16 cellular contexts compared by ENCODE assay signal in the genomic region with DNA sequence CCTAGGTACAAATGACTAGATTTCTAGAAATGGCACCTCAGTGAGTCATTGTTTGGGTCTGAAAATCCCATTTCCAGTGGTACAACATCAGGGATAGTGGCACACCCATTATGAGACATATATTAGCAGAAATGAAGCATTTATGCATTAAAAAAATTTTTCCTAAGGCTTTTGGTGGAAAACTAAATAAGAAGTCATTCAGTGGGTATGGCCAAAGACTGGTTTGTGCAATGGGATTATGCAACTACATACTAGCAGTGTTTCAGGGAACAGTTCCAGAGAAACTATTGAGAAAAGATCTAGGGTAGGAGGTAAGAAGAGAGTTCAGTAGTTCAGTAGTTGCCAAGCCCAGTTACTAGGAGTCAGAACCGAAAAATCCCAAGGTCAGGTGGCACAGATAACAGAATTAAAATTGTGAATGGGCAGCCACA.
DNase-seq lines count a peak whose midpoint lies in the region; ATAC-seq and TF ChIP-seq lines count a peak whose summit lies in the region.
"Had no signal": no experiment of that assay in that cellular context is flagged by ENCODE, and none has a peak within 500 bp of the region (broad histone marks: within the 10 kb centered on the region; RNA-seq: fewer than 3 reads in every experiment).

No MANE protein-coding gene starts in this region.

- TF ChIP-seq EP300 in transverse colon (IDR thresholded peaks at IDR 0.05; ENCODE audit: low read depth): no peak

- no peaks in the 10 kb centered on the region for H3K27me3 ChIP-seq in right atrium auricular region
- H3K27me3 ChIP-seq in PC-3 (ENCODE audit: low read length): no peaks in the 10 kb centered on the region
- no peaks in the 10 kb centered on the region for H3K27me3 ChIP-seq in fibroblast of lung (ENCODE audit: control insufficient read depth, insufficient read depth, low read length)
- no peaks in the 10 kb centered on the region for H3K27me3 ChIP-seq in subcutaneous abdominal adipose tissue (ENCODE audit: control insufficient read depth in 5 of 5, insufficient read depth in 4 of 5, low read length in 5 of 5)
- no peaks in the 10 kb centered on the region for H3K27me3 ChIP-seq in transverse colon

- H2AFZ ChIP-seq in PC-3 (ENCODE audit: low read length): no peak overlapping the region
- H2AFZ ChIP-seq in fibroblast of lung (ENCODE audit: low read length): no peak overlapping the region

- H3K79me2 ChIP-seq in PC-3 (ENCODE audit: low read length) (no peaks in the 10 kb centered on the region), fibroblast of lung (ENCODE audit: control insufficient read depth, insufficient read depth, low read length) (no peaks in the 10 kb centered on the region)

- H3K27ac ChIP-seq in right atrium auricular region: no peak overlapping the region
- no peak overlapping the region for H3K27ac ChIP-seq in PC-3 (ENCODE audit: low read length)
- no peak overlapping the region for H3K27ac ChIP-seq in fibroblast of lung (ENCODE audit: insufficient read depth, low read length)
- peak overlapping the region; percentile 4 for H3K27ac ChIP-seq in subcutaneous abdominal adipose tissue (ENCODE audit: low read depth, low read length)
- H3K27ac ChIP-seq in transverse colon: no peak overlapping the region
- H3K27ac ChIP-seq: A549 had no signal

- H3K4me3 ChIP-seq in right atrium auricular region (no peak overlapping the region), PC-3 (ENCODE audit: low read length) (no peak overlapping the region), fibroblast of lung (replicated peaks in 1 of 4; ENCODE audit: control extremely low read depth in 1 of 4, insufficient read depth in 1 of 4, low read depth in 3 of 4, low read length in 4 of 4) (no peak overlapping the region), subcutaneous abdominal adipose tissue (ENCODE audit: low read depth in 1 of 5, low read length in 5 of 5) (no peak overlapping the region), transverse colon (no peak overlapping the region)
- H3K4me3 ChIP-seq: A549, smooth muscle cell had no signal

- 67 to 72% methylated on average over 1 of the region's 1 CpG for WGBS in transverse colon (ENCODE audit: low coverage in 1 of 2), 2 donors

- CTCF ChIA-PET in PC-3 (lab: Charles Lee): no interaction called here

- no peak for DNase-seq in Right ventricle myocardium inferior (ENCODE audit: missing footprints)
- no peak for DNase-seq in right atrium auricular region (ENCODE audit: low spot score)
- peak; percentile 70 for DNase-seq in PC-3
- peak; percentile 66 to 88 for DNase-seq in fibroblast of lung (ENCODE audit: low read depth in 2 of 2)
- no peak for DNase-seq in transverse colon
- no peak for DNase-seq in NCI-H1436 (lab: John Stamatoyannopoulos, UW)
- DNase-seq in NCI-H2081 treated with DMSO at 0.1 percent for 48 hours (lab: John Stamatoyannopoulos, UW): no peak
- DNase-seq: activated CD8-positive, alpha-beta memory T cell treated with anti-CD3 and anti-CD28 coated beads, Interleukin-2, amount 50 U/mL, for 48 hours; activated naive CD4-positive, alpha-beta T cell treated with anti-CD3 and anti-CD28 coated beads, Interleukin-2, amount 10 ng/mL, durations not matched to agents 7 days and 5 days; H7; NK-92 treated with Interleukin-12 subunit alpha and Interleukin-12 subunit beta, amount 100 ng/mL, for 24 hours; nucleus accumbens; substantia nigra had no signal

- H3K4me1 ChIP-seq in right atrium auricular region (no peaks in the 10 kb centered on the region), PC-3 (ENCODE audit: insufficient read depth, low read length) (peaks cover 10% of the 10 kb centered on the region; the same call in 1 of the 2 replicates), fibroblast of lung (ENCODE audit: control insufficient read depth, extremely low read depth, insufficient read depth, low read length) (no peaks in the 10 kb centered on the region), subcutaneous abdominal adipose tissue (ENCODE audit: control insufficient read depth in 5 of 5, insufficient read depth in 5 of 5, low read length in 5 of 5) (peaks cover 0 to 10% (median 0%) of the 10 kb centered on the region in 5 donors), transverse colon (no peaks in the 10 kb centered on the region)
- H3K4me1 ChIP-seq: A549 had no signal

- POLR2A ChIA-PET in PC-3 (lab: Charles Lee; ENCODE audit: unreplicated experiment): no interaction called here

- H3K36me3 ChIP-seq in right atrium auricular region: no peaks in the 10 kb centered on the region
- H3K36me3 ChIP-seq in PC-3 (ENCODE audit: low read depth, low read length): no peaks in the 10 kb centered on the region
- no peaks in the 10 kb centered on the region for H3K36me3 ChIP-seq in fibroblast of lung (ENCODE audit: control insufficient read depth, insufficient read depth, low read length)
- no peaks in the 10 kb centered on the region for H3K36me3 ChIP-seq in subcutaneous abdominal adipose tissue (ENCODE audit: control insufficient read depth in 5 of 5, insufficient read depth in 5 of 5, low read length in 5 of 5)
- no peaks in the 10 kb centered on the region for H3K36me3 ChIP-seq in transverse colon

- ATAC-seq in Right ventricle myocardium inferior (peak; percentile 86), PC-3 (peak; percentile 64)
- ATAC-seq: A549 had no signal

- no TSS peak for BruUV-seq in PC-3 (replicated peaks; lab: Mats Ljungman, UMichigan)

- H3K4me2 ChIP-seq in PC-3 (ENCODE audit: low read length): no peak overlapping the region
- no peak overlapping the region for H3K4me2 ChIP-seq in fibroblast of lung (ENCODE audit: extremely low read depth, insufficient read depth, low read length)
- H3K4me2 ChIP-seq: A549, smooth muscle cell had no signal

- H3K9me3 ChIP-seq in right atrium auricular region (no peaks in the 10 kb centered on the region), PC-3 (ENCODE audit: low read length) (no peaks in the 10 kb centered on the region), fibroblast of lung (ENCODE audit: control insufficient read depth, insufficient read depth, low read depth, low read length) (no peaks in the 10 kb centered on the region), subcutaneous abdominal adipose tissue (ENCODE audit: control insufficient read depth in 5 of 5, low read length in 5 of 5) (no peaks in the 10 kb centered on the region), transverse colon (no peaks in the 10 kb centered on the region)
- H3K9me3 ChIP-seq: A549 had no signal

- H3F3A ChIP-seq in PC-3 (ENCODE audit: low read length, unreplicated experiment): no peaks in the 10 kb centered on the region

- no peak for TF ChIP-seq POLR2A in transverse colon (IDR thresholded peaks at IDR 0.05)

- in situ Hi-C loops in transverse colon (cut with MboI; ENCODE audit: low pct_ligation_motif_present in 1 of 4, low pct_unique_long_range_greater_than_20kb in 1 of 4, low sequenced_read_pairs in 3 of 4): no loop called here

- H3K9me2 ChIP-seq in PC-3 (replicated peaks; ENCODE audit: low read length): no peaks in the 10 kb centered on the region

- no peak for TF ChIP-seq CTCF in right atrium auricular region (IDR thresholded peaks at IDR 0.05)
- no peak for TF ChIP-seq CTCF in PC-3 (conservative IDR thresholded peaks at IDR 0.05; ENCODE audit: low read depth, low read length)
- TF ChIP-seq CTCF in fibroblast of lung (conservative IDR thresholded peaks at IDR 0.05 in 1 of 2, IDR thresholded peaks at IDR 0.05 in 1 of 2; ENCODE audit: low read depth in 1 of 2, low read length in 2 of 2): no peak
- no peak for TF ChIP-seq CTCF in transverse colon (IDR thresholded peaks at IDR 0.05)

- no peak overlapping the region for H3K9ac ChIP-seq in PC-3 (ENCODE audit: low read length)
- H3K9ac ChIP-seq in fibroblast of lung (ENCODE audit: insufficient read depth, low read length): no peak overlapping the region
- no peak overlapping the region for H3K9ac ChIP-seq in subcutaneous abdominal adipose tissue (ENCODE audit: low read length in 5 of 5)

- H4K20me1 ChIP-seq in PC-3 (ENCODE audit: low read length) (no peaks in the 10 kb centered on the region), fibroblast of lung (ENCODE audit: control insufficient read depth, extremely low read depth, insufficient read depth, low read length) (no peaks in the 10 kb centered on the region)

- intact Hi-C loops in Right ventricle myocardium inferior (cut with DNase I) (no loop called here), PC-3 (cut with micrococcal nuclease) (no loop called here), transverse colon (cut with DNase I; ENCODE audit: low total_unique reads) (no loop called here)

Comparison
In these comparisons a context has a peak if more than half of its experiments do, and no peak if none do; other contexts are left out.
1. DNase-seq: peak in PC-3 (single experiment) and fibroblast of lung (2 of 2); none in Right ventricle myocardium inferior (single experiment), right atrium auricular region (single experiment), transverse colon (single experiment), NCI-H1436 (single experiment) and NCI-H2081 treated with DMSO at 0.1 percent for 48 hours (single experiment).